22 cellular contexts compared by ENCODE assay signal in the genomic region with DNA sequence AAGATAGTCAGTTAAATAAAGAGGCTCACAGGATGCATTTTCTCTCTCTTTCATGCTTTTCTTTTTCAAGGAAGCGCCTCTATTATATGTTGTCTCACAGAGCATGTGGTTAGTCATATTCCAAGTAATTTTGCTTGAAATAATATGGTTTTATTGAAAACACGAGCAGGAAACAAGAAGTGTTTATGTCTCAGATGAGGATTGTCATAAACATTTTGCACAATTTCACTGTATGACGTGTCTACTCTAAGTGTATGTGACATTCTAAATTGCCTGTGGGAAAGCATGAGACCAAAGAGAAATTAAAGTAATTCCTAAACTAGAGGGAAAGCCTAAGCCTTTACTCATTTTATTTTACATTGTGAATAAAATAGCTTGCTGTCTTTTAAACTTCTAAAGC.
"Had no signal": no experiment of that assay in that cellular context is flagged by ENCODE, and none has a peak within 500 bp of the region (broad histone marks: within the 10 kb centered on the region; RNA-seq: fewer than 3 reads in every experiment).

No MANE protein-coding gene starts in this region.

- H3K4me3 ChIP-seq: left ventricle myocardium inferior, lung, mucosa of descending colon, pancreas, prostate gland, skin epidermis, tibial nerve, uterus had no signal

- DNase-seq: islet precursor cell; left ventricle myocardium inferior; midbrain; mucosa of descending colon; naive thymus-derived CD4-positive, alpha-beta T cell; pancreas; posterior cingulate gyrus; retina; right cardiac atrium; stimulated activated CD4-positive, alpha-beta T cell treated with anti-CD3 and anti-CD28 coated beads, Interleukin-4, amount 100 ng/mL, for 4 hours; stimulated activated CD8-positive, alpha-beta memory T cell treated with anti-CD3 and anti-CD28 coated beads, Interleukin-4, amount 100 ng/mL, for 48 hours; stimulated activated naive CD4-positive, alpha-beta T cell treated with Interleukin-2 at 50 U/mL for 16 hours; stimulated activated naive CD8-positive, alpha-beta T cell treated with anti-CD3 and anti-CD28 coated beads, Interleukin-15, amount 100 ng/mL, for 72 hours; substantia nigra; uterus had no signal

- H3K4me1 ChIP-seq: left ventricle myocardium inferior, pancreas, prostate gland, tibial nerve, uterus had no signal

- H3K36me3 ChIP-seq: left ventricle myocardium inferior, pancreas, prostate gland, tibial nerve, uterus had no signal

- ATAC-seq: mucosa of descending colon; naive thymus-derived CD4-positive, alpha-beta T cell; natural killer cell treated with Interleukin-12 subunit alpha and Interleukin-12 subunit beta and Interleukin-15 and Interleukin-18, amount 100 ng/mL, for 72 hours; pancreas; right cardiac atrium; sciatic nerve; stimulated activated memory B cell treated with anti-CD40 and anti-IgM and Interleukin-4, amounts not matched to agents 10 μg/mL and 1 μg/mL and 100 μg/mL, for 72 hours; stimulated activated naive CD8-positive, alpha-beta T cell treated with anti-CD3 and anti-CD28 coated beads, Interleukin-15, amount 100 ng/mL, for 72 hours had no signal

- H3K27me3 ChIP-seq: pancreas, tibial nerve had no signal

- H3K9me3 ChIP-seq: mucosa of descending colon, pancreas, prostate gland, tibial nerve, uterus had no signal

- H3K27ac ChIP-seq: left ventricle myocardium inferior, pancreas, prostate gland, skin epidermis, tibial nerve, uterus had no signal
